ENCODE assay signal across 1 cellular context in genomic region chr2:96685592-96686459, GRCh38.
TF ChIP-seq lines count a peak whose summit lies in the region.

No MANE protein-coding gene starts in this region.

TF ChIP-seq in HepG2, 621 proteins besides CTCF, POLR2A, EP300 and RAD21 (continued from another document and continues in another):
- TF ChIP-seq ZBTB10 (CRISPR knock-in tag; IDR thresholded peaks at IDR 0.05; ENCODE audit: borderline replicate concordance) (no peak), GMEB1 (CRISPR knock-in tag; IDR thresholded peaks at IDR 0.05; ENCODE audit: borderline replicate concordance) (no peak), SALL2 (CRISPR knock-in tag; IDR thresholded peaks at IDR 0.05) (0 out of 2 replicates have a peak, but pooled peaks have one; percentile 54), GPN1 (CRISPR knock-in tag; IDR thresholded peaks at IDR 0.05; ENCODE audit: borderline replicate concordance) (peak; percentile 81; the same call in 1 of the 2 replicates), ZNF34 (CRISPR knock-in tag; IDR thresholded peaks at IDR 0.05; ENCODE audit: borderline replicate concordance) (no peak), ZNF720 (CRISPR knock-in tag; IDR thresholded peaks at IDR 0.05) (no peak), PHF8 (CRISPR knock-in tag; IDR thresholded peaks at IDR 0.05) (peak; percentile 62), PHF5A (CRISPR knock-in tag; IDR thresholded peaks at IDR 0.05; ENCODE audit: low read depth, unreplicated experiment) (no peak), ZNF768 (CRISPR knock-in tag; IDR thresholded peaks at IDR 0.05) (no peak; the same call in 1 of the 2 replicates), HOXD1 (CRISPR knock-in tag; IDR thresholded peaks at IDR 0.05) (no peak), SSRP1 (CRISPR knock-in tag; IDR thresholded peaks at IDR 0.05) (no peak), ZUFSP (CRISPR knock-in tag; IDR thresholded peaks at IDR 0.05; ENCODE audit: borderline replicate concordance) (no peak), KLF13 (CRISPR knock-in tag; IDR thresholded peaks at IDR 0.05) (peak; percentile 89; the same call in 1 of the 2 replicates), ZFAT (CRISPR knock-in tag; conservative IDR thresholded peaks at IDR 0.05) (no peak), ZNF333 (CRISPR knock-in tag; IDR thresholded peaks at IDR 0.05; ENCODE audit: borderline replicate concordance) (no peak), ZNF121 (CRISPR knock-in tag; IDR thresholded peaks at IDR 0.05) (peak; percentile 96), ZBTB37 (CRISPR knock-in tag; IDR thresholded peaks at IDR 0.05) (no peak), TAF1 (CRISPR knock-in tag; IDR thresholded peaks at IDR 0.05) (peak; percentile 50), ZNF567 (CRISPR knock-in tag; IDR thresholded peaks at IDR 0.05; ENCODE audit: borderline replicate concordance) (peak; percentile 53; the same call in 1 of the 2 replicates), TSC22D2 (CRISPR knock-in tag; IDR thresholded peaks at IDR 0.05; ENCODE audit: borderline replicate concordance) (peak; percentile 57; the same call in 1 of the 2 replicates), ZNF331 (CRISPR knock-in tag; IDR thresholded peaks at IDR 0.05) (peak; percentile 90), PCBP1 (IDR thresholded peaks at IDR 0.05; ENCODE audit: borderline replicate concordance, low read depth, low read length) (no peak; the same call in 1 of the 2 replicates), ARID5B (CRISPR knock-in tag; IDR thresholded peaks at IDR 0.05) (peak; percentile 68), ZNF670 (CRISPR knock-in tag; IDR thresholded peaks at IDR 0.05; ENCODE audit: borderline replicate concordance) (no peak), ZSCAN22 (CRISPR knock-in tag; IDR thresholded peaks at IDR 0.05) (0 out of 2 replicates have a peak, but pooled peaks have one; percentile 52), JUND (CRISPR knock-in tag; IDR thresholded peaks at IDR 0.05) (no peak), TFDP1 (CRISPR knock-in tag; IDR thresholded peaks at IDR 0.05; ENCODE audit: borderline replicate concordance) (peak; percentile 74), FOXP4 (CRISPR knock-in tag; IDR thresholded peaks at IDR 0.05) (no peak), PTBP1 (IDR thresholded peaks at IDR 0.05; ENCODE audit: low read depth, low read length, poor library complexity, severe bottlenecking) (no peak), NR2F2 (IDR thresholded peaks at IDR 0.05; ENCODE audit: borderline replicate concordance, low read depth) (no peak), SP5 (CRISPR knock-in tag; IDR thresholded peaks at IDR 0.05; ENCODE audit: borderline replicate concordance, low read depth) (0 out of 2 replicates have a peak, but pooled peaks have one; percentile 10), ZNF503 (CRISPR knock-in tag; IDR thresholded peaks at IDR 0.05) (no peak; the same call in 1 of the 2 replicates), POLR2AphosphoS2 (IDR thresholded peaks at IDR 0.05; ENCODE audit: low read depth, low read length) (no peak), SNRNP70 (IDR thresholded peaks at IDR 0.05; ENCODE audit: low read depth, low read length) (no peak), NFYC (CRISPR knock-in tag; IDR thresholded peaks at IDR 0.05) (no peak), PHF20 (CRISPR knock-in tag; IDR thresholded peaks at IDR 0.05) (no peak)
